Comparison of ENCODE assay signal across 12 cellular contexts in the genomic region with DNA sequence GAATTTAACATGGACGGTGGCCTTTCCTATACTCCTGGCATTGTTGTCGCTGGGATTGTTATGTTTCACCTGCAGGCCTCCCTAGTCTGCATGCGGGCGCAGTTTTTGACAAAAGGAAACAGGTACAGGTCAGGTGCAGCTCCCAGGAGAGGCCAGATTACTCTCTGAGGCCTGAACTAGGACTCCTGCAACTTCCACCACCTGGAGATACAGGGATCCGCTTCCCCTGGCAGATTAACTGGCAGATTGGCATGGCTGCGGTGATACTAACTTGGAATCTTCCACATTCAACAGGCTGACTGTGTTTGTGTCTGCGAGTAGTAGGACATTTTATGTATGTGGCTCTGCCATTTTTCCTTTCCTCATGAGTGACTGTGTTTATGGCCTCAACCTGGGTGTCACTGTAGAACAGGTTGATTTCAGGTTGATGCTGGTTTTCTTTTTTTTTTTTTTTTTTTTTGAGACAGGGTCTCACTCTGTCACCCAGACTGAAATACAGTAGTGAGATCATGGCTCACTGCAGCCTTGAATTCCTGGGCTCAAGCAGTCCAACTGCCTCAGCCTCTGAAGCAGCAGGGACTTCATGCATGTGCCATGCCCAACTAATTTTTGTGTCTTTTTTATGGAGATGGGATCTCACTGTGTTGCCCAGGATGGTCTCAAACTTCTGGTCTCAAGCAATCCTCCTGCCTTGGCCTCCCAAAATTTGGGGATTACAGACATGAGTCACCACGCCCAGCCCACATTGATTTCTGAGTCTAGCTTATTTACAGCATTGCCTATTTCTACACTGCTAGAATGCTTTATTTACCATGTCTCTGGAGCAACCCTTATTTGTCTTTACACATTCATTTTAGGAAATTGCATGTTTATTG. TPM values are rescaled to one million over a fixed set of nuclear protein-coding genes. Genes with fewer than 3 reads are reported as not detected.
DNase-seq lines count a peak whose midpoint lies in the region; ATAC-seq, FAIRE-seq and TF ChIP-seq lines count a peak whose summit lies in the region.
"Had no signal": no experiment of that assay in that cellular context is flagged by ENCODE, and none has a peak within 500 bp of the region (broad histone marks: within the 10 kb centered on the region; RNA-seq: fewer than 3 reads in every experiment).

No MANE protein-coding gene starts in this region.

- TF ChIP-seq CTCF in OCI-LY3 (IDR thresholded peaks at IDR 0.05; ENCODE audit: low read depth, low read length) (no peak), K562 (IDR thresholded peaks at IDR 0.05 in 2 of 3, conservative IDR thresholded peaks at IDR 0.05 in 1 of 3; ENCODE audit: insufficient read depth in 2 of 3, low read depth in 1 of 3, low read length in 3 of 3) (no peak), gastrocnemius medialis (IDR thresholded peaks at IDR 0.05 in 4 of 5, conservative IDR thresholded peaks at IDR 0.05 in 1 of 5) (no peak), ascending aorta (IDR thresholded peaks at IDR 0.05) (no peak)

- 75% methylated on average over 8 of the region's 8 CpGs for WGBS in K562 (ENCODE audit: insufficient coverage, low coverage, missing lambda C conversion rate)

- H3K36me3 ChIP-seq in OCI-LY3 (replicated peaks; ENCODE audit: low read depth, low read length) (peaks cover 10% of the 10 kb centered on the region), K562 (ENCODE audit: control insufficient read depth, insufficient read depth, low read length) (no peaks in the 10 kb centered on the region), gastrocnemius medialis (no peaks in the 10 kb centered on the region), ascending aorta (no peaks in the 10 kb centered on the region)
- H3K36me3 ChIP-seq: suprapubic skin had no signal

- peak overlapping the region; percentile 95 for H3K4me3 Mint-ChIP-seq in activated naive CD4-positive, alpha-beta T cell treated with anti-CD3 and anti-CD28 coated beads for 36 hours

- no peaks in the 10 kb centered on the region for H3K27me3 ChIP-seq in OCI-LY3 (ENCODE audit: low read depth, low read length)
- H3K27me3 ChIP-seq in K562 (ENCODE audit: control insufficient read depth in 2 of 2, insufficient read depth in 2 of 2, low read length in 2 of 2): no peaks in the 10 kb centered on the region
- H3K27me3 ChIP-seq in gastrocnemius medialis: no peaks in the 10 kb centered on the region
- H3K27me3 ChIP-seq in ascending aorta: no peaks in the 10 kb centered on the region
- H3K27me3 ChIP-seq: suprapubic skin had no signal

- no peak overlapping the region for H3K9ac ChIP-seq in OCI-LY3 (ENCODE audit: low read length)
- peak overlapping the region; percentile 82 to 90; a peak in 3 of 4 replicates for H3K9ac ChIP-seq in K562 (ENCODE audit: insufficient read depth in 1 of 2, low read depth in 2 of 2, low read length in 2 of 2)

- no peak for TF ChIP-seq EP300 in K562 (IDR thresholded peaks at IDR 0.05; ENCODE audit: low read length)

- no TSS peak for BruUV-seq in K562 (replicated peaks; lab: Mats Ljungman, UMichigan)

- H3K4me2 ChIP-seq in OCI-LY3 (ENCODE audit: low read length): peak overlapping the region; percentile 85
- peak overlapping the region; percentile 77 for H3K4me2 ChIP-seq in K562 (ENCODE audit: insufficient read depth, low read length)

- H3K4me1 ChIP-seq in OCI-LY3 (ENCODE audit: low read length) (peaks cover 17% of the 10 kb centered on the region), K562 (replicated peaks in 1 of 2; ENCODE audit: control insufficient read depth in 2 of 2, insufficient read depth in 2 of 2, low read length in 2 of 2) (peaks cover 18 to 28% of the 10 kb centered on the region in 2 experiments), gastrocnemius medialis (peaks cover 28 to 35% of the 10 kb centered on the region in 2 donors), ascending aorta (peaks cover 0 to 18% of the 10 kb centered on the region in 2 donors)

- CTCF ChIA-PET in activated naive CD4-positive, alpha-beta T cell treated with anti-CD3 and anti-CD28 coated beads for 36 hours (lab: Charles Lee): no interaction called here
- CTCF ChIA-PET in K562 (lab: Yijun Ruan, JAX; ENCODE audit: low intra/inter-chr PET ratio): no interaction called here

- H3K27ac Mint-ChIP-seq in activated naive CD4-positive, alpha-beta T cell treated with anti-CD3 and anti-CD28 coated beads for 36 hours: peak overlapping the region; percentile 18

- peak; percentile 9 for ATAC-seq in K562
- no peak for ATAC-seq in gastrocnemius medialis
- no peak for ATAC-seq in GM21717 (IDR thresholded peaks at IDR 0.05; ENCODE audit: unreplicated experiment)

- H3K9me3 Mint-ChIP-seq in activated naive CD4-positive, alpha-beta T cell treated with anti-CD3 and anti-CD28 coated beads for 36 hours: peaks cover 4% of the 10 kb centered on the region

- peaks cover 3% of the 10 kb centered on the region for H3K36me3 Mint-ChIP-seq in activated naive CD4-positive, alpha-beta T cell treated with anti-CD3 and anti-CD28 coated beads for 36 hours (ENCODE audit: low read depth)

- intact Hi-C loops in activated naive CD4-positive, alpha-beta T cell treated with anti-CD3 and anti-CD28 coated beads for 36 hours (cut with micrococcal nuclease): loop anchor here (2.0 to 5.0 kb wide), 2 partner anchors 305 to 562 kb away; a partner anchor contains a TSS
- intact Hi-C loops in K562 (cut with micrococcal nuclease) (no loop called here), gastrocnemius medialis (cut with DNase I; ENCODE audit: low total_unique reads) (loop anchor here (5.0 kb wide), 1 partner anchor 525 kb away; a partner anchor contains a TSS), ascending aorta (cut with DNase I) (loop anchor here (5.0 to 10.0 kb wide), 2 partner anchors 565 to 1628 kb away; a partner anchor contains a TSS)

- no peaks in the 10 kb centered on the region for H3K9me3 ChIP-seq in OCI-LY3 (ENCODE audit: insufficient read depth, low read length)
- no peaks in the 10 kb centered on the region for H3K9me3 ChIP-seq in K562 (replicated peaks; ENCODE audit: control insufficient read depth, insufficient read depth, low read depth, low read length)
- no peaks in the 10 kb centered on the region for H3K9me3 ChIP-seq in gastrocnemius medialis
- no peaks in the 10 kb centered on the region for H3K9me3 ChIP-seq in ascending aorta
- H3K9me3 ChIP-seq: suprapubic skin had no signal

- TF ChIP-seq POLR2A in K562 (conservative IDR thresholded peaks at IDR 0.05) (no peak), gastrocnemius medialis (IDR thresholded peaks at IDR 0.05) (no peak)

- peaks cover 32% of the 10 kb centered on the region for H3K4me1 Mint-ChIP-seq in activated naive CD4-positive, alpha-beta T cell treated with anti-CD3 and anti-CD28 coated beads for 36 hours (ENCODE audit: low read depth)

- H3K27me3 Mint-ChIP-seq in activated naive CD4-positive, alpha-beta T cell treated with anti-CD3 and anti-CD28 coated beads for 36 hours (ENCODE audit: low read depth): no peaks in the 10 kb centered on the region

- DNase-seq in activated naive CD4-positive, alpha-beta T cell treated with anti-CD3 and anti-CD28 coated beads for 36 hours: no peak
- no peak for DNase-seq in activated naive CD4-positive, alpha-beta T cell treated with anti-CD3 and anti-CD28 coated beads, Interleukin-2, amount 50 U/mL, for 16 hours
- DNase-seq in K562 (ENCODE audit: extremely low read depth in 1 of 4, low spot score in 3 of 4): peak in 3 of 4 experiments; percentile 17 to 21 (median 19)
- DNase-seq in gastrocnemius medialis: no peak
- no peak for DNase-seq in ascending aorta (ENCODE audit: low spot score in 2 of 2)
- no peak for DNase-seq in frontal cortex (ENCODE audit: low spot score in 2 of 2)
- DNase-seq: HCEC 1CT; MM.1S; stimulated activated CD4-positive, alpha-beta T cell treated with anti-CD3 and anti-CD28 coated beads, Interleukin-4, amount 100 ng/mL, for 24 hours had no signal

- no peak for TF ChIP-seq RAD21 in K562 (CRISPR knock-in tag; conservative IDR thresholded peaks at IDR 0.05 in 1 of 2, IDR thresholded peaks at IDR 0.05 in 1 of 2)

- no peaks in the 10 kb centered on the region for H3K9me1 ChIP-seq in K562 (ENCODE audit: control insufficient read depth, insufficient read depth, low read length)

- FAIRE-seq in K562 (lab: Jason Lieb, UNC) (no peak), frontal cortex (lab: Jason Lieb, UNC) (no peak)

- POLR2A ChIA-PET in K562 (lab: Yijun Ruan, JAX): interaction anchor here (0.6 to 0.7 kb wide), 2 partner anchors 19 to 1745 kb away, joined by 3 read pairs; no protein-coding TSS in a partner anchor

- no peak overlapping the region for H3K27ac ChIP-seq in OCI-LY3 (ENCODE audit: low read length)
- H3K27ac ChIP-seq in K562 (ENCODE audit: extremely low read depth, low read depth, low read length): peak overlapping the region; percentile 88
- H3K27ac ChIP-seq in gastrocnemius medialis: peak overlapping the region in 3 of 4 donors; percentile 92 to 99 (median 93)
- no peak overlapping the region for H3K27ac ChIP-seq in ascending aorta
- H3K27ac ChIP-seq: suprapubic skin had no signal

- H4K20me1 ChIP-seq in OCI-LY3 (ENCODE audit: insufficient read depth, low read length): peaks cover 5% of the 10 kb centered on the region; the same call in 1 of the 2 replicates
- no peaks in the 10 kb centered on the region for H4K20me1 ChIP-seq in K562 (replicated peaks; ENCODE audit: control insufficient read depth, insufficient read depth, low read length)

- in situ Hi-C loops in K562 (cut with MboI) (no loop called here), gastrocnemius medialis (cut with MboI; ENCODE audit: low sequenced_read_pairs in 4 of 4) (loop anchor here in 3 of 4 donors (25.0 kb wide), 2 partner anchors 385 to 410 kb away; a partner anchor contains a TSS)

- no peak overlapping the region for H2AFZ ChIP-seq in OCI-LY3 (ENCODE audit: low read depth, low read length)
- H2AFZ ChIP-seq in K562 (ENCODE audit: low read depth, low read length): peak overlapping the region; percentile 96

- peak overlapping the region; percentile 86 for H3K4me3 ChIP-seq in OCI-LY3 (ENCODE audit: low read length)
- H3K4me3 ChIP-seq in K562: peak overlapping the region; percentile 49
- H3K4me3 ChIP-seq in gastrocnemius medialis: no peak overlapping the region
- no peak overlapping the region for H3K4me3 ChIP-seq in ascending aorta

- peaks cover 24% of the 10 kb centered on the region for H3K79me2 ChIP-seq in OCI-LY3 (ENCODE audit: low read length)
- peaks cover 27% of the 10 kb centered on the region for H3K79me2 ChIP-seq in K562 (ENCODE audit: control insufficient read depth, insufficient read depth, low read length)

RNA-seq across cellular contexts. Expression of a gene that starts 1.7 kb away (rescaled TPM):
- 10 to 100 TPM; 26.1 to 26.8 TPM for total RNA-seq in activated naive CD4-positive, alpha-beta T cell treated with anti-CD3 and anti-CD28 coated beads for 36 hours
- 42.1 and 95.4 TPM in 2 replicates for total RNA-seq in K562 (2011; cell fraction: chromatin; rRNA removed; ENCODE audit: low replicate concordance)
- 17.0 and 19.1 TPM in 2 replicates for total RNA-seq in K562 (2011; cell fraction: nucleolus; rRNA removed)
- total RNA-seq in K562 (2011; cell fraction: nucleoplasm; rRNA removed): 36.1 and 36.6 TPM in 2 replicates
- total RNA-seq in K562 (2014; rRNA removed) (16.1 and 18.8 TPM in 2 replicates), K562 (2014; rRNA removed; fragmentation: Illumina TruSeq; extraction: Trizol) (35.9 and 41.8 TPM in 2 replicates), K562 (2015; rRNA removed; fragmentation: Illumina TruSeq; extraction: Trizol) (28.0 and 28.5 TPM in 2 replicates), K562 (2021) (20.3 and 20.9 TPM in 2 replicates), gastrocnemius medialis (100 to 1,000 TPM in 1 of 4 donors, 10 to 100 TPM in 3; 56.7 to 141 (median 80.4) TPM), ascending aorta (2.9 TPM), frontal cortex (28.1 TPM)
- polyA plus RNA-seq in K562 (2011; rRNA removed) (36.4 and 43.5 TPM in 2 replicates), K562 (2014; fragmentation: Illumina TruSeq; extraction: Trizol) (29.1 and 42.7 TPM in 2 replicates), K562 (2014; fragmentation: Nextera tagmentation; extraction: Ambion mirVana) (1 to 10 TPM; 3.7 to 7.1 TPM), K562 (2014; rRNA removed) (18.7 and 20.7 TPM in 2 replicates)
- 13.7 and 21.3 TPM in 2 replicates for polyA plus RNA-seq in K562 (2011; cell fraction: cytosol; rRNA removed)
- 49.1 and 49.4 TPM in 2 replicates for polyA plus RNA-seq in K562 (2011; cell fraction: nucleus; rRNA removed)
- 15.7 and 19.3 TPM in 2 replicates for polyA plus RNA-seq in K562 (2012)
- 59.8 and 62.6 TPM in 2 replicates for polyA minus RNA-seq in K562 (2011; rRNA and poly(A)+ RNA removed)
- 17.6 and 22.3 TPM in 2 replicates for polyA minus RNA-seq in K562 (2011; cell fraction: cytosol; rRNA and poly(A)+ RNA removed)
- 12.4 and 28.3 TPM in 2 replicates for polyA minus RNA-seq in K562 (2011; cell fraction: nucleus; rRNA and poly(A)+ RNA removed)

RNA-seq across cellular contexts. Expression of a gene that starts 27.6 kb away (rescaled TPM):
- total RNA-seq in activated naive CD4-positive, alpha-beta T cell treated with anti-CD3 and anti-CD28 coated beads for 36 hours: not detected
- not detected in 2 replicates for total RNA-seq in K562 (2011; cell fraction: chromatin; rRNA removed; ENCODE audit: low replicate concordance)
- total RNA-seq in K562 (2011; cell fraction: nucleolus; rRNA removed): not detected in 2 replicates
- not detected in 2 replicates for total RNA-seq in K562 (2011; cell fraction: nucleoplasm; rRNA removed)
- not detected in 2 replicates for total RNA-seq in K562 (2014; rRNA removed)
- not detected in 2 replicates for total RNA-seq in K562 (2014; rRNA removed; fragmentation: Illumina TruSeq; extraction: Trizol)
- not detected in 2 replicates for total RNA-seq in K562 (2015; rRNA removed; fragmentation: Illumina TruSeq; extraction: Trizol)
- total RNA-seq in K562 (2021): not detected in 2 replicates
- polyA plus RNA-seq in K562 (2011; rRNA removed): not detected in 2 replicates
- not detected in 2 replicates for polyA plus RNA-seq in K562 (2011; cell fraction: cytosol; rRNA removed)
- not detected in 2 replicates for polyA plus RNA-seq in K562 (2011; cell fraction: nucleus; rRNA removed)
- polyA plus RNA-seq in K562 (2012): not detected in 2 replicates
- polyA plus RNA-seq in K562 (2014; fragmentation: Illumina TruSeq; extraction: Trizol): not detected in 2 replicates
- polyA plus RNA-seq in K562 (2014; fragmentation: Nextera tagmentation; extraction: Ambion mirVana): not detected
- not detected in 2 replicates for polyA plus RNA-seq in K562 (2014; rRNA removed)
- not detected in 2 replicates for polyA minus RNA-seq in K562 (2011; rRNA and poly(A)+ RNA removed)
- not detected in 2 replicates for polyA minus RNA-seq in K562 (2011; cell fraction: cytosol; rRNA and poly(A)+ RNA removed)
- not detected in 2 replicates for polyA minus RNA-seq in K562 (2011; cell fraction: nucleus; rRNA and poly(A)+ RNA removed)
- not detected for total RNA-seq in gastrocnemius medialis
- total RNA-seq in ascending aorta: not detected
- 0.41 TPM for total RNA-seq in frontal cortex
- total RNA-seq: suprapubic skin had no signal

Comparison
In these comparisons a context has a peak if more than half of its experiments do, and no peak if none do; other contexts are left out.
1. DNase-seq: peak in K562 (3 of 4); none in activated naive CD4-positive, alpha-beta T cell treated with anti-CD3 and anti-CD28 coated beads for 36 hours (single experiment), activated naive CD4-positive, alpha-beta T cell treated with anti-CD3 and anti-CD28 coated beads, Interleukin-2, amount 50 U/mL, for 16 hours (single experiment), gastrocnemius medialis (0 of 2), ascending aorta (0 of 2) and frontal cortex (0 of 2).
2. H3K27ac ChIP-seq: peak in K562 (single experiment) and gastrocnemius medialis (3 of 4); none in OCI-LY3 (single experiment) and ascending aorta (0 of 2).
3. H3K4me3 ChIP-seq: peak in OCI-LY3 (single experiment) and K562 (single experiment); none in gastrocnemius medialis (0 of 4) and ascending aorta (0 of 2).